Comparison of ENCODE assay signal across 8 cellular contexts in the genomic region with DNA sequence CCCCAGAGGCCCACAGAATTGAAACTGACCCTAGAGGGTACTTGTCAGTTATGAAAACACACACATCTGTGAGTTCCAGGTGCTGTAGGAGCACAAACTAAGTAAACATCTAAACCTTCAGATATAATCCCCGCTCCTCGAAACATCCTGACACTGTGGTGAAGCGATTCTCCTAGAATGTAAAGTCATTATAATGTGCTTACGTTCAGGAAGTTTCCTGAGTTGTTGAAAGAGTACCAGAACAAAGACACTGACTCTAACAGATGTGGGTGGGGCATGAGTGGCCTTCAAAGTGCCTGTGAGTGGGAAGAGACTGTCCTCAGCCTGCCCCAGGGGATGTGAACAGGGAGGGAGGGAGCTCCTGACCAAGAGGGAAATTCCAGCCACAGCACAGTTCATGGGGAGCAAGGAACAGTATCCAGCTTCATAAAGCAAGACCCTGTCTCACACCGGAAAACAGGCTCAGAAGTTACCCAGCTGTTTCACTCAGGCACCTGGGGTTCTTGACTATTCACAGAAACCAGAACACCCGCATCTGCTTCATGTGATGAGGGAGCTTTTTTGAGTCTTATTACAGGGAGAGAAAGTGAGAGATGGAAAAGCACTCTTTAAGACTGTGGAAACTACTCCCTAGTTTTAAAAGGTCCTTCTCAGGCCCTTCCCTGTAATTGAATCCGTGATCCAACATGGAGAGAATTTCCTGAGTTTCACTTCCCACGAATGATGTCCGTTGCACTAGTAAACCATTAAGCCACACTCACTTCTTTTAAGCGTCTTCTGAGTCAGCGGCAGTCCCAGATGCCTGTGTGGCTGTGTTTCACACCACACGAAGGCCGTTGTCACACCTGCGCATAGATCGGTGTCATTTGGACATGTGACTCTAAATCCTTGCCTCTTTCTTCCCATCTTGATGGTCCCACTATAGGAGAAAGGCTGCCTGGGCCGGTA.
DNase-seq lines count a peak whose midpoint lies in the region; ATAC-seq and TF ChIP-seq lines count a peak whose summit lies in the region.

No MANE protein-coding gene starts in this region.

- peak overlapping the region; percentile 80 for H3K27ac ChIP-seq in thymus (ENCODE audit: low read depth)

- TF ChIP-seq CTCF in astrocyte of the spinal cord (IDR thresholded peaks at IDR 0.05; ENCODE audit: low read depth, low read length) = no peak

- DNase-seq in EH (ENCODE audit: low read depth) (peak; percentile 88), astrocyte of the spinal cord (ENCODE audit: low read depth, low spot score) (peak; percentile 86), islet precursor cell (peak; percentile 90), posterior cingulate gyrus (no peak), RKO (ENCODE audit: low spot score) (no peak)

- intact Hi-C loops in posterior cingulate gyrus (cut with DNase I) = no loop called here

- peaks cover 60% of the 10 kb centered on the region for H3K36me3 ChIP-seq in thymus (ENCODE audit: control insufficient read depth, insufficient read depth)

- no peaks in the 10 kb centered on the region for H3K27me3 ChIP-seq in thymus (ENCODE audit: control insufficient read depth, insufficient read depth)

- peak; percentile 62 for ATAC-seq in GM21360 (IDR thresholded peaks at IDR 0.05; ENCODE audit: unreplicated experiment)
- ATAC-seq in HG03571 (IDR thresholded peaks at IDR 0.05; ENCODE audit: unreplicated experiment) = peak; percentile 79

- in situ Hi-C loops in astrocyte of the spinal cord (cut with HindIII; ENCODE audit: low sequenced_read_pairs) = no loop called here

- H3K4me3 ChIP-seq in astrocyte of the spinal cord (ENCODE audit: low read depth, low read length) (no peak overlapping the region), thymus (ENCODE audit: low read length) (no peak overlapping the region)

- H3K4me1 ChIP-seq in thymus (ENCODE audit: control insufficient read depth, insufficient read depth, low read length) = no peaks in the 10 kb centered on the region

- H3K9me3 ChIP-seq in thymus (ENCODE audit: control insufficient read depth) = no peaks in the 10 kb centered on the region

- 81% methylated on average over 16 of the region's 16 CpGs for WGBS in thymus

Comparison
In these comparisons a context has a peak if more than half of its experiments do, and no peak if none do; other contexts are left out.
1. DNase-seq: peak in EH (single experiment), astrocyte of the spinal cord (single experiment) and islet precursor cell (single experiment); none in posterior cingulate gyrus (0 of 10) and RKO (single experiment).